1 cellular context compared by ENCODE assay signal in the genomic region with DNA sequence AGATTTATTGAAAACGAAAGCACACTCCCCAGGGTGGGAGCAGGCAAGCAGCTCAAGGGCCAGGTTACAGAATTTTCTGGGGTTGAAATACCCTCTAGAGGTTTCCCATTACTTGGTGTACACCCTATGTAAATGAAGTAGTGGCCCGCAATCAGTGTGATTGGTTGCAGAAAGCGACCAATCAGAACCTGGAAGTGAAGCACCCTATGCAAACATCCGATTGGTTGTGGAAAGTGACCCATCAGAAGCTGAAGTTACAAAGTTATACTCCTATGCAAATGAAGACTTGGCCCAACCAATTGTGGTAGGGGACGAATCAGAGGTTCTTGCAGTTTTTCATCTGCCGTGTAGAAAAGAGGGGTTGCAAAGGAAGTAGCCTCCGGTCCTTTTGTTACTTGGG.
TF ChIP-seq lines count a peak whose summit lies in the region.

No MANE protein-coding gene starts in this region.

TF ChIP-seq in K562, 482 proteins besides CTCF, POLR2A, EP300 and RAD21:
- TF ChIP-seq KHSRP (IDR thresholded peaks at IDR 0.05), result no peak
- no peak for TF ChIP-seq NFATC3 (IDR thresholded peaks at IDR 0.05)
- no peak for TF ChIP-seq TCFL5 (CRISPR knock-in tag; conservative IDR thresholded peaks at IDR 0.05)
TF ChIP-seq in K562: peak in this region for 0.
